ENCODE assay signal across 8 cellular contexts in genomic region chr10:121927841-121928527, GRCh38. TPM values are rescaled to one million over a fixed set of nuclear protein-coding genes. Genes with fewer than 3 reads are reported as not detected.
DNase-seq lines count a peak whose midpoint lies in the region; ATAC-seq and TF ChIP-seq lines count a peak whose summit lies in the region.

ATE1 (minus strand) TSS chr10:121928031; CDS start chr10:121927949, 82 bp downstream.

- ATAC-seq in GM18505 (IDR thresholded peaks at IDR 0.05; ENCODE audit: unreplicated experiment), result peak; percentile 88
- peak; percentile 66 for ATAC-seq in HG02938 (IDR thresholded peaks at IDR 0.05; ENCODE audit: unreplicated experiment)

- H3K27me3 ChIP-seq in rectal smooth muscle tissue (ENCODE audit: control insufficient read depth, insufficient read depth, low read length), result no peaks in the 10 kb centered on the region
- H3K27me3 ChIP-seq in vagina, result no peaks in the 10 kb centered on the region

- in situ Hi-C loops in astrocyte of the cerebellum (cut with HindIII; ENCODE audit: low sequenced_read_pairs), result no loop called here

- H3K4me3 ChIP-seq in astrocyte of the cerebellum (ENCODE audit: low read depth, low read length) (peak within 1 kb of the TSS; percentile 77), rectal smooth muscle tissue (ENCODE audit: low read length) (peak within 1 kb of the TSS; percentile 93), vagina (peak within 1 kb of the TSS; percentile 94 to 96)

- H3K9me3 ChIP-seq in vagina, result no peaks in the 10 kb centered on the region

- H3K4me1 ChIP-seq in rectal smooth muscle tissue (ENCODE audit: control insufficient read depth, insufficient read depth, low read length) (peaks cover 2% of the 10 kb centered on the region), vagina (peaks cover 19% of the 10 kb centered on the region)

- H3K36me3 ChIP-seq in rectal smooth muscle tissue (ENCODE audit: control insufficient read depth, insufficient read depth, low read length) (no peaks in the 10 kb centered on the region), vagina (peaks cover 0 to 4% of the 10 kb centered on the region in 2 donors)

- TF ChIP-seq POLR2A in GM18505 (IDR thresholded peaks at IDR 0.05; ENCODE audit: borderline replicate concordance, extremely low read depth, insufficient read depth, insufficient read length), result peak; percentile 84
- TF ChIP-seq POLR2A in vagina (IDR thresholded peaks at IDR 0.05), result peak in 1 of 2 donors; percentile 66

- TF ChIP-seq CTCF in astrocyte of the cerebellum (IDR thresholded peaks at IDR 0.05; ENCODE audit: low read depth, low read length, missing control alignments), result peak; percentile 6
- no peak for TF ChIP-seq CTCF in vagina (IDR thresholded peaks at IDR 0.05)

- H3K27ac ChIP-seq in rectal smooth muscle tissue (ENCODE audit: low read depth, low read length) (peak within 1 kb of the TSS; percentile 97), vagina (peak within 1 kb of the TSS; percentile 98)

- intact Hi-C loops in vagina (cut with DNase I), result loop anchor here (5.0 kb wide), 1 partner anchor 184 kb away; no protein-coding TSS in a partner anchor

- DNase-seq in NCI-H187 (lab: John Stamatoyannopoulos, UW), result peak; percentile 42 to 78
- peak; percentile 77 for DNase-seq in T-helper 9 cell
- DNase-seq in astrocyte of the cerebellum (ENCODE audit: low read depth), result peak; percentile 87
- peak; percentile 87 for DNase-seq in hepatic stellate cell (ENCODE audit: low spot score)
- DNase-seq in vagina (ENCODE audit: extremely low spot score in 2 of 2), result peak in 1 of 2 donors; percentile 90

- peak within 1 kb of the TSS; percentile 91 for H3K9ac ChIP-seq in rectal smooth muscle tissue (ENCODE audit: low read length)

RNA-seq across cellular contexts. Expression of gene ATE1, which starts in this region (rescaled TPM):
- 21.9 TPM for total RNA-seq in vagina
